Comparison of ENCODE assay signal across 8 cellular contexts in the genomic region with DNA sequence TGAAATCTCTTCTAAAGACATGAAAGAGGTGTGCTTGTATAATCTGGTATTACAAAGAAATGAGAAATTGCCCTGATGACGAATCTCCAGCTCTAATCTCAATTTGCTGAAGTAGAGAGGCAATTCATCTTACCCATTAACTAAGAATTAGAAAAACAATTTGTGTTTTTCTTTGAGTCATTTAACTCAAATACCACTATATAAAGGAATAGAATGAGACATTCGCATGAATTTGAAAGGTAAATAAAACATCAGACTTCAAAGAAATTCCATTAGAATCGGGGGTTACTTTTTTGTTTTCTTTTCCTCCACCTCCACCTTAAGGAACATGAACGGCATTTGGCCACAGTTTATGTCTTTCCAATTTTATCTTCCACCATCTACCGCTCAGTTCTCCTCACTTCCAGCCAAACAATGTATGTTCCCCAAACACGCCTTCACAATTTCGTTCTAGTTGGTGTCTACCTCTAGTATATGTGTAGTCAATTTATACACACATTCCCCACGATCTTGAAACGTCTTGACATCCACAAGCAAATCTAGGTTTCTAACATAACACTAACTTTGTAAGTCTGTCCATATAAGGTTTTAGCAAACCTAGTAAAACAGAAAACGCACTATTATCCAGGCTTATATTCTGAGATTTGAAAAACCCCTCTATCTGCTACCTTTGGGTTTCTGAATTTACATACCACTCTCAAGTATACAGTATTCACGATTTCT. TPM values are rescaled to one million over a fixed set of nuclear protein-coding genes. Genes with fewer than 3 reads are reported as not detected.
DNase-seq lines count a peak whose midpoint lies in the region; ATAC-seq lines count a peak whose summit lies in the region.

No MANE protein-coding gene starts in this region.

- ATAC-seq in activated T-helper 17 cell treated with anti-CD3 and anti-CD28 coated beads, Interleukin-2, amount 50 U/mL, for 72 hours (replicated peaks): no peak
- ATAC-seq in HG03095 (IDR thresholded peaks at IDR 0.05; ENCODE audit: unreplicated experiment) (no peak), HG02870 (IDR thresholded peaks at IDR 0.05; ENCODE audit: unreplicated experiment) (no peak), HG03442 (IDR thresholded peaks at IDR 0.05; ENCODE audit: unreplicated experiment) (no peak)

- peak overlapping the region; percentile 77 to 95 (median 90) for H3K4me3 ChIP-seq in subcutaneous abdominal adipose tissue (ENCODE audit: low read depth in 1 of 5, low read length in 5 of 5)

- H3K4me1 ChIP-seq in subcutaneous abdominal adipose tissue (ENCODE audit: control insufficient read depth in 5 of 5, insufficient read depth in 5 of 5, low read length in 5 of 5): peaks cover 0 to 36% (median 27%) of the 10 kb centered on the region in 5 donors

- H3K27ac ChIP-seq in subcutaneous abdominal adipose tissue (ENCODE audit: low read depth, low read length): peak overlapping the region; percentile 94

- peak overlapping the region; percentile 98 for H3K27ac Mint-ChIP-seq in T-helper 1 cell treated with Interleukin-12 subunit alpha and Interleukin-12 subunit beta and Interleukin-4 antibody, amounts not matched to agents 30 μg/mL and 1 μg/mL, for 36 hours
- peak overlapping the region; percentile 82 for H3K27ac Mint-ChIP-seq in activated T-helper 17 cell treated with anti-CD3 and anti-CD28 coated beads, Interleukin-2, amount 50 U/mL, for 72 hours

- no peaks in the 10 kb centered on the region for H3K36me3 ChIP-seq in subcutaneous abdominal adipose tissue (ENCODE audit: control insufficient read depth in 5 of 5, insufficient read depth in 5 of 5, low read length in 5 of 5)

- no peaks in the 10 kb centered on the region for H3K9me3 ChIP-seq in subcutaneous abdominal adipose tissue (ENCODE audit: control insufficient read depth in 5 of 5, low read length in 5 of 5)

- no peaks in the 10 kb centered on the region for H3K27me3 Mint-ChIP-seq in T-helper 1 cell treated with Interleukin-12 subunit alpha and Interleukin-12 subunit beta and Interleukin-4 antibody, amounts not matched to agents 30 μg/mL and 1 μg/mL, for 36 hours (ENCODE audit: low read depth)
- no peaks in the 10 kb centered on the region for H3K27me3 Mint-ChIP-seq in activated T-helper 17 cell treated with anti-CD3 and anti-CD28 coated beads, Interleukin-2, amount 50 U/mL, for 72 hours

- peak overlapping the region; percentile 92 for H3K4me3 Mint-ChIP-seq in T-helper 1 cell treated with Interleukin-12 subunit alpha and Interleukin-12 subunit beta and Interleukin-4 antibody, amounts not matched to agents 30 μg/mL and 1 μg/mL, for 36 hours
- H3K4me3 Mint-ChIP-seq in activated T-helper 17 cell treated with anti-CD3 and anti-CD28 coated beads, Interleukin-2, amount 50 U/mL, for 72 hours: peak overlapping the region; percentile 93

- H3K9ac ChIP-seq in subcutaneous abdominal adipose tissue (ENCODE audit: low read length in 5 of 5): peak overlapping the region; percentile 21 to 98 (median 92)

- H3K27me3 ChIP-seq in subcutaneous abdominal adipose tissue (ENCODE audit: control insufficient read depth in 5 of 5, insufficient read depth in 4 of 5, low read length in 5 of 5): no peaks in the 10 kb centered on the region

- H3K36me3 Mint-ChIP-seq in T-helper 1 cell treated with Interleukin-12 subunit alpha and Interleukin-12 subunit beta and Interleukin-4 antibody, amounts not matched to agents 30 μg/mL and 1 μg/mL, for 36 hours (ENCODE audit: low read depth): peaks cover 16% of the 10 kb centered on the region
- H3K36me3 Mint-ChIP-seq in activated T-helper 17 cell treated with anti-CD3 and anti-CD28 coated beads, Interleukin-2, amount 50 U/mL, for 72 hours (ENCODE audit: low read depth): peaks cover 34% of the 10 kb centered on the region

- peaks cover 27% of the 10 kb centered on the region for H3K4me1 Mint-ChIP-seq in T-helper 1 cell treated with Interleukin-12 subunit alpha and Interleukin-12 subunit beta and Interleukin-4 antibody, amounts not matched to agents 30 μg/mL and 1 μg/mL, for 36 hours (ENCODE audit: low read depth)
- peaks cover 12% of the 10 kb centered on the region for H3K4me1 Mint-ChIP-seq in activated T-helper 17 cell treated with anti-CD3 and anti-CD28 coated beads, Interleukin-2, amount 50 U/mL, for 72 hours

- no peaks in the 10 kb centered on the region for H3K9me3 Mint-ChIP-seq in T-helper 1 cell treated with Interleukin-12 subunit alpha and Interleukin-12 subunit beta and Interleukin-4 antibody, amounts not matched to agents 30 μg/mL and 1 μg/mL, for 36 hours
- no peaks in the 10 kb centered on the region for H3K9me3 Mint-ChIP-seq in activated T-helper 17 cell treated with anti-CD3 and anti-CD28 coated beads, Interleukin-2, amount 50 U/mL, for 72 hours

- DNase-seq in T-helper 1 cell (no peak), iris pigment epithelial cell (ENCODE audit: low read depth) (peak; percentile 8)

RNA-seq across cellular contexts. Expression of a gene that starts 1.3 kb away (rescaled TPM):
- total RNA-seq in activated T-helper 17 cell treated with anti-CD3 and anti-CD28 coated beads, Interleukin-2, amount 50 U/mL, for 72 hours: 100 to 1,000 TPM in 1 of 2 donors, 10 to 100 TPM in 1; 99.5 to 106 TPM
